ENCODE assay signal across 8 cellular contexts in the genomic region with DNA sequence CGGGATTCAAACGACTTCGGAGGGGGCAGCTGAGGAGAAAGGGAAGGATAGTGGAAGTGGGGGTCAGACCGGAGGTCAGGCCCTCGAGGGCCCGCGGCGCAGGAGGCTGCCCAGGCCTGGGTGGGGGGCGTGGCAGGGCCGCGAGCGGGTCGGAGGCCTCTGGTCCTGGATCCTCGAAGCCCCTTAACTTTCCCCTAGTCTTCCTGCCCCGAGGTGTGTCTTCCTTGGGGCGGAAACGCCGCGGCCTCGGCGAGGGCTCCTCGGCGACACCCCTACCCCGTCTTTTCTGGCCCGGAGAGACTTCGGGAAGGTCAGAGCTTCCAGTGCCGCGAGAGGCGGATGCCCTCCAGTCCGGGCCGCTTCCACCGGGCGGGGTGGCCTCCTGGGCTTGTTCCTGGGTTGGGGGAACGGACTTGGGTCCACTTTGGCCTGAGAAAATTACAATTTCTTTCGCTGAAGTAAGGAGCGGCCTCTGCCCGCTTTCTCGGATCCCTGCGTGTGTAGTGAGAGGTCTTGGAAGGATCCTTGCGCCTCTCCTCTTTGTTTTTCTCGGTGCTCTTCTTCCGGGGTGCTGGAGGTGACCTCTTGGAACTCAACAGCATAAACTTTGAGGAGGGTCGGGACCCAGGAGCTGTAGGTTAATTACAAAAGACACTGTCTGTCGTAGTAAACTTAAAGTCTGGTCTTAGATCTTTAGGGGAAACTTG. TPM values are rescaled to one million over a fixed set of nuclear protein-coding genes. Genes with fewer than 3 reads are reported as not detected.
DNase-seq lines count a peak whose midpoint lies in the region; ATAC-seq and TF ChIP-seq lines count a peak whose summit lies in the region.

No MANE protein-coding gene starts in this region.

- peaks cover 38% of the 10 kb centered on the region for H3K4me1 Mint-ChIP-seq in activated naive CD8-positive, alpha-beta T cell (ENCODE audit: low read depth)

- no peaks in the 10 kb centered on the region for H3K9me3 ChIP-seq in HAP-1
- H3K9me3 ChIP-seq in Loucy (ENCODE audit: insufficient read depth, low read depth, low read length) = no peaks in the 10 kb centered on the region
- H3K9me3 ChIP-seq in heart right ventricle = no peaks in the 10 kb centered on the region
- H3K9me3 ChIP-seq in trophoblast cell (ENCODE audit: insufficient read depth, low read depth, low read length) = no peaks in the 10 kb centered on the region

- peak overlapping the region; percentile 92 for H4K8ac ChIP-seq in trophoblast cell (ENCODE audit: low read depth, low read length)

- peak overlapping the region; percentile 97 for H3K27ac Mint-ChIP-seq in activated naive CD8-positive, alpha-beta T cell

- peak overlapping the region; percentile 98 for H4K91ac ChIP-seq in trophoblast cell (ENCODE audit: low read depth, low read length)

- 0 out of 2 replicates have a peak, but pooled peaks cover 4% of the 10 kb centered on the region for H3F3A ChIP-seq in Loucy (ENCODE audit: low read depth)

- H3K18ac ChIP-seq in trophoblast cell (ENCODE audit: low read length) = peak overlapping the region; percentile 96

- peak; percentile 14 to 66 (median 37) for ATAC-seq in heart right ventricle

- 1% methylated on average over 42 to 44 of the region's 44 CpGs for WGBS in heart right ventricle, 2 donors
- no CpG with 5 or more reads among the region's 44 CpGs for WGBS in trophoblast cell (ENCODE audit: extremely low coverage, insufficient coverage, insufficient read length)

- peak overlapping the region; percentile 89 for H3K4me2 ChIP-seq in Loucy (ENCODE audit: low read depth, low read length, poor library complexity, severe bottlenecking)
- H3K4me2 ChIP-seq in trophoblast cell (ENCODE audit: low read length) = peak overlapping the region; percentile 69

- peak overlapping the region; percentile 76 for H3K4me3 ChIP-seq in HAP-1
- peak overlapping the region; percentile 92 for H3K4me3 ChIP-seq in Loucy (ENCODE audit: low read length, poor library complexity, severe bottlenecking)
- H3K4me3 ChIP-seq in heart right ventricle = peak overlapping the region; percentile 77 to 97 (median 87)
- peak overlapping the region; percentile 92 for H3K4me3 ChIP-seq in trophoblast cell (ENCODE audit: low read depth, low read length)

- peak overlapping the region; percentile 76 for H2AFZ ChIP-seq in Loucy (ENCODE audit: low read length)
- H2AFZ ChIP-seq in trophoblast cell (ENCODE audit: insufficient read depth, low read length, poor library complexity) = peak overlapping the region; percentile 21

- in situ Hi-C loops in HAP-1 (cut with MboI; ENCODE audit: low sequenced_read_pairs) = no loop called here

- intact Hi-C loops in heart right ventricle (cut with DNase I) = loop anchor here in 7 of 10 donors (1.0 to 10.0 kb wide), 6 partner anchors 36 to 91 kb away; partner anchors contain the start of gene AP1G1 (in 5 of the 7)

- peak overlapping the region; percentile 88 to 100 (median 96) for H3K27ac ChIP-seq in heart right ventricle
- peak overlapping the region; percentile 86 for H3K27ac ChIP-seq in trophoblast cell (ENCODE audit: low read depth, low read length)

- DNase-seq in NCI-H2227 (lab: John Stamatoyannopoulos, UW; ENCODE audit: unreplicated experiment) (peak; percentile 31), NCI-H2227 treated with DMSO at 0.1 percent for 48 hours (lab: John Stamatoyannopoulos, UW) (no peak), HAP-1 (ENCODE audit: low spot score in 2 of 2) (peak; percentile 20 to 21), heart right ventricle (peak; percentile 29 to 50), trophoblast cell (peak; percentile 34 to 57), NCI-H1436 treated with DMSO at 0.1 percent for 48 hours (lab: John Stamatoyannopoulos, UW) (no peak)

- peaks cover 58% of the 10 kb centered on the region for H4K20me1 ChIP-seq in Loucy (ENCODE audit: insufficient read depth, low read length, poor library complexity, severe bottlenecking)

- H3K4me3 Mint-ChIP-seq in activated naive CD8-positive, alpha-beta T cell = peak overlapping the region; percentile 97

- H3K4me1 ChIP-seq in HAP-1 (peaks cover 8% of the 10 kb centered on the region), Loucy (ENCODE audit: insufficient read depth, low read length, poor library complexity, severe bottlenecking) (peaks cover 28% of the 10 kb centered on the region), heart right ventricle (peaks cover 6 to 57% (median 53%) of the 10 kb centered on the region in 9 donors), trophoblast cell (ENCODE audit: control insufficient read depth in 1 of 2, insufficient read depth in 2 of 2, low read length in 2 of 2) (peaks cover 2 to 4% of the 10 kb centered on the region in 2 experiments)

- no peak overlapping the region for H2BK12ac ChIP-seq in trophoblast cell (ENCODE audit: low read length)

- H3K9me2 ChIP-seq in Loucy (replicated peaks; ENCODE audit: low read depth, low read length) = no peaks in the 10 kb centered on the region

- no peaks in the 10 kb centered on the region for H3K36me3 Mint-ChIP-seq in activated naive CD8-positive, alpha-beta T cell

- H3K14ac ChIP-seq in trophoblast cell (ENCODE audit: low read length) = peak overlapping the region; percentile 96

- peaks cover 68% of the 10 kb centered on the region for H3K79me2 ChIP-seq in Loucy (ENCODE audit: insufficient read depth, low read length)
- H3K79me2 ChIP-seq in trophoblast cell (ENCODE audit: control insufficient read depth, insufficient read depth, low read length, poor library complexity) = peaks cover 35% of the 10 kb centered on the region

- H3K23ac ChIP-seq in trophoblast cell (ENCODE audit: low read length) = no peak overlapping the region

- H2BK120ac ChIP-seq in trophoblast cell (ENCODE audit: insufficient read depth, low read length, poor library complexity) = peak overlapping the region; percentile 75

- no peaks in the 10 kb centered on the region for H3K27me3 ChIP-seq in HAP-1 (ENCODE audit: low read depth)
- peaks cover 7% of the 10 kb centered on the region for H3K27me3 ChIP-seq in Loucy (ENCODE audit: insufficient read depth, low read length, poor library complexity, severe bottlenecking)
- H3K27me3 ChIP-seq in heart right ventricle = no peaks in the 10 kb centered on the region
- H3K27me3 ChIP-seq in trophoblast cell (ENCODE audit: insufficient read depth, low read length) = no peaks in the 10 kb centered on the region

- peak overlapping the region; percentile 100 for H3K4ac ChIP-seq in trophoblast cell (ENCODE audit: low read depth, low read length)

- H3K27me3 Mint-ChIP-seq in activated naive CD8-positive, alpha-beta T cell = no peaks in the 10 kb centered on the region

- peak overlapping the region; percentile 87 for H4K12ac ChIP-seq in trophoblast cell (ENCODE audit: low read depth, low read length)

- H3K36me3 ChIP-seq in HAP-1 (replicated peaks) (peaks cover 10% of the 10 kb centered on the region), Loucy (ENCODE audit: insufficient read depth, low read length) (no peaks in the 10 kb centered on the region), heart right ventricle (peaks cover 0 to 10% (median 0%) of the 10 kb centered on the region in 9 donors), trophoblast cell (ENCODE audit: control insufficient read depth in 1 of 2, insufficient read depth in 2 of 2, low read length in 2 of 2) (peaks cover 0 to 2% of the 10 kb centered on the region in 2 experiments)

- peak overlapping the region; percentile 90 for H2BK5ac ChIP-seq in trophoblast cell (ENCODE audit: low read depth, low read length, poor library complexity)

- H3K9ac ChIP-seq in Loucy (ENCODE audit: low read depth, low read length, poor library complexity, severe bottlenecking) (peak overlapping the region; percentile 98), trophoblast cell (ENCODE audit: low read length) (peak overlapping the region; percentile 84)

- H2AK5ac ChIP-seq in trophoblast cell (ENCODE audit: low read length) = peak overlapping the region; percentile 88

- no peak for TF ChIP-seq CTCF in Loucy (conservative IDR thresholded peaks at IDR 0.05; ENCODE audit: low read length)
- TF ChIP-seq CTCF in heart right ventricle (IDR thresholded peaks at IDR 0.05) = no peak

- peaks cover 16% of the 10 kb centered on the region for H3K79me1 ChIP-seq in trophoblast cell (ENCODE audit: low read length)

- H3K9me3 Mint-ChIP-seq in activated naive CD8-positive, alpha-beta T cell (ENCODE audit: low read depth) = no peaks in the 10 kb centered on the region

RNA-seq across cellular contexts. Expression of gene IST1, which starts 0.5 kb away (rescaled TPM):
- 100 to 1,000 TPM in 7 of 10 donors, 10 to 100 TPM in 3; 89.1 to 140 (median 108) TPM for total RNA-seq in heart right ventricle
- 10 to 100 TPM; 80.6 to 92.1 TPM for polyA plus RNA-seq in heart right ventricle
- 130 and 131 TPM in 2 replicates for polyA plus RNA-seq in trophoblast cell (2013)

RNA-seq across cellular contexts. Expression of gene ZNF821, which starts 11.8 kb away (rescaled TPM):
- total RNA-seq in heart right ventricle = 1 to 10 TPM; 2.2 to 7.8 (median 3.5) TPM
- polyA plus RNA-seq in heart right ventricle = 1 to 10 TPM; 3.5 to 3.6 TPM
- 5.6 and 5.8 TPM in 2 replicates for polyA plus RNA-seq in trophoblast cell (2013)

RNA-seq across cellular contexts. Expression of gene ATXN1L, which starts 50.1 kb away (rescaled TPM):
- 10 to 100 TPM; 13.9 to 24.2 (median 19.1) TPM for total RNA-seq in heart right ventricle
- polyA plus RNA-seq in heart right ventricle = 1 to 10 TPM; 6.0 to 6.7 TPM
- polyA plus RNA-seq in trophoblast cell (2013) = 12.1 and 12.2 TPM in 2 replicates

Comparison
In these comparisons a context has a peak if more than half of its experiments do, and no peak if none do; other contexts are left out.
1. DNase-seq: peak in NCI-H2227 (single experiment), HAP-1 (2 of 2), heart right ventricle (2 of 2) and trophoblast cell (2 of 2); none in NCI-H2227 treated with DMSO at 0.1 percent for 48 hours (single experiment) and NCI-H1436 treated with DMSO at 0.1 percent for 48 hours (single experiment).
2. Peak in every context shown above with its lines, with median percentiles within 50 percentile points of each other: H3K4me3 ChIP-seq.